In genomic region chr4:3822230-3822947, GRCh38 we compare ENCODE assay signal across 1 cellular context.
TF ChIP-seq lines count a peak whose summit lies in the region.

No MANE protein-coding gene starts in this region.

TF ChIP-seq in H1, 55 proteins besides CTCF, POLR2A, EP300 and RAD21:
- TF ChIP-seq NRF1 (IDR thresholded peaks at IDR 0.05; ENCODE audit: low read depth, low read length): no peak
- TF ChIP-seq MAX (IDR thresholded peaks at IDR 0.05): 0 out of 2 replicates have a peak, but pooled peaks have one; percentile 13
